Comparison of ENCODE assay signal across 11 cellular contexts in the genomic region with DNA sequence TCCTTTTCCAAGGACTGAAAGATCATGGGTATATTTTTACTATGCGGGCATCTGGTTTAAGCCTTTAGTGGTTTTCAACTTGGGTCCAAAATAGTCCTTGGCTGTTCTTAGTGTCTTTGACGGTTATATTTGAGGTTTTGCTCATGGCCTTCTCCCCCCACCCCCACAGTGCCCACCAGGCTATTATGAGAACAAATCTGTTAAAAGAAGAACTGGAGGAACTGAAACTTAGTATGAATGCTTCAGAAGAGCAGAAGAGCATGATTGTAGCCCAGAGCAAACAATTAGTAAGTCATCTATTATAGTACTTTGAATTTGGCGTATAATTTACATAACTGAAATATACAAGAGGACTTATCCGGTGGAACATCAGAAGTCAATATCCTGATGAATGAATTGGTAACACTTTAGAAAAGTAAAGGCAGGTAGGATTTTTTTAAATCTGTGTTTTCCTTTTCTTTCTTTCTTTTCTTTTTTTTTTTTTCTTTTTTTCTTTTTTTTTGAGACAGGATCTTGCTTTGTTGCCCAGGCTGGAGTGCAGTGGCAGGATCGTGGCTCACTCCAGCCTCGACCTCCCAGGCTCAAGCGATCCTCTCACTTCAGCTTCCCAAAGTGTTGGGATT.
DNase-seq lines count a peak whose midpoint lies in the region; ATAC-seq and TF ChIP-seq lines count a peak whose summit lies in the region.
"Had no signal": no experiment of that assay in that cellular context is flagged by ENCODE, and none has a peak within 500 bp of the region (broad histone marks: within the 10 kb centered on the region; RNA-seq: fewer than 3 reads in every experiment).

No MANE protein-coding gene starts in this region.

- peaks cover 12% of the 10 kb centered on the region; the same call in 1 of the 2 replicates for H3F3A ChIP-seq in MM.1S (ENCODE audit: insufficient read depth, low read length)

- WGBS in esophagus squamous epithelium, 2 donors: 71 to 92% methylated on average over 7 of the region's 7 CpGs

- TF ChIP-seq CTCF in GM06990 (IDR thresholded peaks at IDR 0.05; ENCODE audit: insufficient read depth, low read length, poor library complexity, severe bottlenecking) (no peak), MM.1S (IDR thresholded peaks at IDR 0.05; ENCODE audit: low read length) (no peak), esophagus squamous epithelium (IDR thresholded peaks at IDR 0.05) (no peak)

- H3K27ac ChIP-seq in MM.1S (ENCODE audit: low read length) (peak overlapping the region; percentile 68; the same call in 1 of the 2 replicates), esophagus squamous epithelium (no peak overlapping the region)
- H3K27ac ChIP-seq: SJSA1 had no signal

- H3K27me3 ChIP-seq in GM06990 (replicated peaks; ENCODE audit: control insufficient read depth, insufficient read depth, low read length) (no peaks in the 10 kb centered on the region), MM.1S (replicated peaks; ENCODE audit: insufficient read depth, low read length) (no peaks in the 10 kb centered on the region), esophagus squamous epithelium (no peaks in the 10 kb centered on the region)
- H3K27me3 ChIP-seq: SJSA1 had no signal

- CTCF ChIA-PET in activated naive CD4-positive, alpha-beta T cell treated with anti-CD3 and anti-CD28 coated beads, Interleukin-2, amount 10 ng/mL, durations not matched to agents 7 days and 5 days (lab: Charles Lee): no interaction called here

- no peak overlapping the region for H2AFZ ChIP-seq in MM.1S (ENCODE audit: low read length)

- no peaks in the 10 kb centered on the region for H3K36me3 Mint-ChIP-seq in activated naive CD4-positive, alpha-beta T cell treated with anti-CD3 and anti-CD28 coated beads, Interleukin-2, amount 10 ng/mL, durations not matched to agents 7 days and 5 days
- H3K36me3 Mint-ChIP-seq: stimulated activated effector memory CD8-positive, alpha-beta T cell treated with anti-CD3 and anti-CD28 coated beads, Interleukin-12 subunit alpha, Interleukin-12 subunit beta, amount 100 ng/mL, for 72 hours had no signal

- no peaks in the 10 kb centered on the region for H3K9me3 ChIP-seq in MM.1S (replicated peaks; ENCODE audit: insufficient read depth, low read length)
- no peaks in the 10 kb centered on the region for H3K9me3 ChIP-seq in esophagus squamous epithelium

- no peak overlapping the region; the same call in 1 of the 2 replicates for H3K9ac ChIP-seq in MM.1S (ENCODE audit: low read length)

- DNase-seq in GM06990 (ENCODE audit: extremely low read depth, insufficient read length) (peak; percentile 73), MM.1S (peak; percentile 58), esophagus squamous epithelium (lab: John Stamatoyannopoulos, UW) (no peak), NCI-H128 (lab: John Stamatoyannopoulos, UW; ENCODE audit: unreplicated experiment) (no peak), NCI-H2171 treated with DMSO at 0.1 percent for 48 hours (lab: John Stamatoyannopoulos, UW) (no peak)
- DNase-seq in activated naive CD4-positive, alpha-beta T cell treated with anti-CD3 and anti-CD28 coated beads, Interleukin-2, amount 10 ng/mL, durations not matched to agents 7 days and 5 days: no peak
- DNase-seq: mesendoderm had no signal

- H3K4me1 Mint-ChIP-seq in activated naive CD4-positive, alpha-beta T cell treated with anti-CD3 and anti-CD28 coated beads, Interleukin-2, amount 10 ng/mL, durations not matched to agents 7 days and 5 days: no peaks in the 10 kb centered on the region
- H3K4me1 Mint-ChIP-seq: stimulated activated effector memory CD8-positive, alpha-beta T cell treated with anti-CD3 and anti-CD28 coated beads, Interleukin-12 subunit alpha, Interleukin-12 subunit beta, amount 100 ng/mL, for 72 hours had no signal

- H3K4me1 ChIP-seq in MM.1S (ENCODE audit: low read length) (peaks cover 39% of the 10 kb centered on the region), esophagus squamous epithelium (peaks cover 0 to 10% (median 0%) of the 10 kb centered on the region in 3 donors)
- H3K4me1 ChIP-seq: SJSA1 had no signal

- H3K4me3 Mint-ChIP-seq in activated naive CD4-positive, alpha-beta T cell treated with anti-CD3 and anti-CD28 coated beads, Interleukin-2, amount 10 ng/mL, durations not matched to agents 7 days and 5 days: no peak overlapping the region
- H3K4me3 Mint-ChIP-seq: stimulated activated effector memory CD8-positive, alpha-beta T cell treated with anti-CD3 and anti-CD28 coated beads, Interleukin-12 subunit alpha, Interleukin-12 subunit beta, amount 100 ng/mL, for 72 hours had no signal

- H3K27me3 Mint-ChIP-seq in activated naive CD4-positive, alpha-beta T cell treated with anti-CD3 and anti-CD28 coated beads, Interleukin-2, amount 10 ng/mL, durations not matched to agents 7 days and 5 days: peaks cover 18% of the 10 kb centered on the region

- no peaks in the 10 kb centered on the region for H3K9me3 Mint-ChIP-seq in activated naive CD4-positive, alpha-beta T cell treated with anti-CD3 and anti-CD28 coated beads, Interleukin-2, amount 10 ng/mL, durations not matched to agents 7 days and 5 days
- H3K9me3 Mint-ChIP-seq: stimulated activated effector memory CD8-positive, alpha-beta T cell treated with anti-CD3 and anti-CD28 coated beads, Interleukin-12 subunit alpha, Interleukin-12 subunit beta, amount 100 ng/mL, for 72 hours had no signal

- H3K27ac Mint-ChIP-seq in activated naive CD4-positive, alpha-beta T cell treated with anti-CD3 and anti-CD28 coated beads, Interleukin-2, amount 10 ng/mL, durations not matched to agents 7 days and 5 days: no peak overlapping the region
- H3K27ac Mint-ChIP-seq: stimulated activated effector memory CD8-positive, alpha-beta T cell treated with anti-CD3 and anti-CD28 coated beads, Interleukin-12 subunit alpha, Interleukin-12 subunit beta, amount 100 ng/mL, for 72 hours had no signal

- H3K4me3 ChIP-seq in GM06990 (replicated peaks; ENCODE audit: low read depth, low read length) (no peak overlapping the region), MM.1S (ENCODE audit: low read length) (peak overlapping the region; percentile 6; the same call in 1 of the 2 replicates), esophagus squamous epithelium (no peak overlapping the region)
- H3K4me3 ChIP-seq: SJSA1 had no signal

- H3K4me2 ChIP-seq in MM.1S (ENCODE audit: low read depth, low read length): peak overlapping the region; percentile 54; the same call in 1 of the 2 replicates

- H3K9me2 ChIP-seq in MM.1S (replicated peaks; ENCODE audit: insufficient read depth, low read length): no peaks in the 10 kb centered on the region

- TF ChIP-seq POLR2A in esophagus squamous epithelium (IDR thresholded peaks at IDR 0.05): no peak

- ATAC-seq in GM19372 (IDR thresholded peaks at IDR 0.05; ENCODE audit: low read depth, unreplicated experiment) (peak; percentile 72), HG02885 (IDR thresholded peaks at IDR 0.05; ENCODE audit: poor library complexity, unreplicated experiment) (peak; percentile 87)
- ATAC-seq: stimulated activated effector memory CD8-positive, alpha-beta T cell treated with anti-CD3 and anti-CD28 coated beads, Interleukin-12 subunit alpha, Interleukin-12 subunit beta, amount 100 ng/mL, for 72 hours had no signal

- no peaks in the 10 kb centered on the region for H4K20me1 ChIP-seq in MM.1S (ENCODE audit: insufficient read depth, low read length)

- H3K36me3 ChIP-seq in GM06990 (ENCODE audit: control insufficient read depth, insufficient read depth, low read length) (no peaks in the 10 kb centered on the region; the same call in 1 of the 2 replicates), MM.1S (replicated peaks; ENCODE audit: insufficient read depth, low read length) (no peaks in the 10 kb centered on the region), esophagus squamous epithelium (no peaks in the 10 kb centered on the region)
- H3K36me3 ChIP-seq: SJSA1 had no signal

- no peaks in the 10 kb centered on the region for H3K79me2 ChIP-seq in MM.1S (ENCODE audit: low read length)

- intact Hi-C loops in esophagus squamous epithelium (cut with DNase I): no loop called here

Comparison
In these comparisons a context has a peak if more than half of its experiments do, and no peak if none do; other contexts are left out.
1. DNase-seq: peak in GM06990 (single experiment) and MM.1S (single experiment); none in esophagus squamous epithelium (single experiment), activated naive CD4-positive, alpha-beta T cell treated with anti-CD3 and anti-CD28 coated beads, Interleukin-2, amount 10 ng/mL, durations not matched to agents 7 days and 5 days (single experiment), NCI-H128 (single experiment) and NCI-H2171 treated with DMSO at 0.1 percent for 48 hours (single experiment).